In genomic region chr6:39114707-39115599, GRCh38 we compare ENCODE assay signal across 8 cellular contexts. TPM values are rescaled to one million over a fixed set of nuclear protein-coding genes. Genes with fewer than 3 reads are reported as not detected.
DNase-seq lines count a peak whose midpoint lies in the region; ATAC-seq and TF ChIP-seq lines count a peak whose summit lies in the region.

TSS of gene SAYSD1 (minus strand) at chr6:39115186. CDS start at chr6:39115089, 97 bp downstream.

- peak; percentile 93 for ATAC-seq in HG03432 (IDR thresholded peaks at IDR 0.05; ENCODE audit: unreplicated experiment)

- peaks cover 3% of the 10 kb centered on the region for H3K27me3 Mint-ChIP-seq in chondrocyte (ENCODE audit: low read depth)

- H3K4me1 Mint-ChIP-seq in chondrocyte (ENCODE audit: low read depth) = peaks cover 19% of the 10 kb centered on the region

- peak within 1 kb of the TSS; percentile 91 for H3K27ac Mint-ChIP-seq in chondrocyte (ENCODE audit: unreplicated experiment)

- no peaks in the 10 kb centered on the region for H3K27me3 ChIP-seq in kidney epithelial cell (ENCODE audit: control insufficient read depth, insufficient read depth, low read length)

- peak within 1 kb of the TSS; percentile 68 for H3K4me3 ChIP-seq in kidney epithelial cell (ENCODE audit: low read depth, low read length)

- TF ChIP-seq CTCF in chondrocyte (IDR thresholded peaks at IDR 0.05) = no peak
- no peak for TF ChIP-seq CTCF in kidney epithelial cell (IDR thresholded peaks at IDR 0.05; ENCODE audit: insufficient read depth, low read length, poor library complexity, severe bottlenecking)

- peaks cover 3% of the 10 kb centered on the region for H3K36me3 Mint-ChIP-seq in chondrocyte (ENCODE audit: low read depth)

- H3K9me3 Mint-ChIP-seq in chondrocyte (ENCODE audit: low read depth) = no peaks in the 10 kb centered on the region

- peak; percentile 78 for TF ChIP-seq POLR2A in GM19193 (IDR thresholded peaks at IDR 0.05; ENCODE audit: extremely low read depth, insufficient read depth, insufficient read length)

- peak within 1 kb of the TSS; percentile 84 for H3K4me3 Mint-ChIP-seq in chondrocyte (ENCODE audit: unreplicated experiment)

- DNase-seq in Ammon's horn (ENCODE audit: low spot score) (peak; percentile 91), NCI-H510A treated with DMSO at 0.1 percent for 48 hours (lab: John Stamatoyannopoulos, UW) (peak; percentile 96), chondrocyte (ENCODE audit: low spot score) (peak; percentile 95), kidney epithelial cell (ENCODE audit: low read depth) (peak; percentile 67)
- DNase-seq in activated CD4-positive, alpha-beta T cell treated with anti-CD3 and anti-CD28 coated beads for 24 hours (ENCODE audit: low read depth in 2 of 2) = peak; percentile 87
- peak; percentile 96 for DNase-seq in stimulated activated CD4-positive, alpha-beta T cell treated with anti-CD3 and anti-CD28 coated beads, Interleukin-15, amount 100 ng/mL, for 24 hours

- no peaks in the 10 kb centered on the region for H3K36me3 ChIP-seq in kidney epithelial cell (ENCODE audit: control insufficient read depth, insufficient read depth, low read length)

RNA-seq across cellular contexts. Expression of gene SAYSD1, which starts in this region (rescaled TPM):
- total RNA-seq in chondrocyte (12.3 to 13.9 TPM (median 13.6 TPM) in 3 replicates), kidney epithelial cell (10.5 and 11.3 TPM in 2 replicates)

Comparison
In these comparisons a context has a peak if more than half of its experiments do, and no peak if none do; other contexts are left out.
1. Peak in every context shown above with its lines: DNase-seq, ATAC-seq and H3K4me3 ChIP-seq.